8 cellular contexts compared by ENCODE assay signal in genomic region chr9:87662808-87663528, GRCh38.
DNase-seq lines count a peak whose midpoint lies in the region; FAIRE-seq lines count a peak whose summit lies in the region.

No MANE protein-coding gene starts in this region.

- DNase-seq in AG08395 (ENCODE audit: low spot score) (peak; percentile 87), GM19238 (ENCODE audit: insufficient read length, low spot score) (peak; percentile 53), NCI-H345 (lab: John Stamatoyannopoulos, UW) (peak; percentile 48), activated T-cell treated with anti-CD3 and anti-CD28 coated beads for 24 hours (ENCODE audit: low read depth) (peak; percentile 45), fibroblast of the conjunctiva (ENCODE audit: low read depth) (peak; percentile 51), nucleus accumbens (lab: John Stamatoyannopoulos, UW) (peak in 37 of 56 donors; percentile 9 to 75 (median 43)), urothelium cell line (ENCODE audit: low spot score) (peak; percentile 93), NCI-H187 treated with DMSO at 0.1 percent for 48 hours (lab: John Stamatoyannopoulos, UW) (no peak)

- peak; percentile 37 for FAIRE-seq in urothelium cell line (lab: Jason Lieb, UNC)
